Comparison of ENCODE assay signal across 22 cellular contexts in genomic region chr3:155441026-155441425, GRCh38.
DNase-seq lines count a peak whose midpoint lies in the region; ATAC-seq, FAIRE-seq and TF ChIP-seq lines count a peak whose summit lies in the region.
"Had no signal": no experiment of that assay in that cellular context is flagged by ENCODE, and none has a peak within 500 bp of the region (broad histone marks: within the 10 kb centered on the region; RNA-seq: fewer than 3 reads in every experiment).

No MANE protein-coding gene starts in this region.

- H3K36me3 Mint-ChIP-seq in progenitor cell of endocrine pancreas (ENCODE audit: insufficient read depth) = no peaks in the 10 kb centered on the region
- no peaks in the 10 kb centered on the region for H3K36me3 Mint-ChIP-seq in T-cell
- H3K36me3 Mint-ChIP-seq: CD4-positive, CD25-positive, alpha-beta regulatory T cell had no signal

- no peak overlapping the region for H3K23ac ChIP-seq in mesenchymal stem cell (ENCODE audit: low read length in 2 of 2)

- CTCF ChIA-PET in A549 (lab: Yijun Ruan, JAX) (interaction anchor here (0.6 to 1.7 kb wide), 4 partner anchors 107 to 921 kb away, joined by 3 to 5 read pairs (median 4); no protein-coding TSS in a partner anchor), T-cell (lab: Charles Lee) (interaction anchor here in 1 of 2 donors (0.7 kb wide), 1 partner anchor 1928 kb away, joined by 5 read pairs; no protein-coding TSS in a partner anchor)

- H3K27me3 ChIP-seq in mesenchymal stem cell (ENCODE audit: control insufficient read depth in 1 of 2, insufficient read depth in 1 of 2, low read length in 2 of 2) = no peaks in the 10 kb centered on the region
- H3K27me3 ChIP-seq: Peyer's patch, SJCRH30 had no signal

- no peak for ATAC-seq in A549
- no peak for ATAC-seq in T-cell (replicated peaks in 1 of 4)
- ATAC-seq in HG02852 (IDR thresholded peaks at IDR 0.05; ENCODE audit: unreplicated experiment) = no peak
- no peak for ATAC-seq in HG03135 (IDR thresholded peaks at IDR 0.05; ENCODE audit: unreplicated experiment)

- peak overlapping the region; percentile 70 for H2AK5ac ChIP-seq in mesenchymal stem cell (ENCODE audit: low read length, severe bottlenecking)

- POLR2A ChIA-PET in A549 (lab: Yijun Ruan, JAX) = no interaction called here
- POLR2A ChIA-PET in T-cell (lab: Charles Lee) = interaction anchor here in 1 of 2 donors (0.7 kb wide), 1 partner anchor 15 kb away, joined by 6 read pairs; no protein-coding TSS in a partner anchor

- no peak overlapping the region for H4K8ac ChIP-seq in mesenchymal stem cell (ENCODE audit: low read length)

- H2BK5ac ChIP-seq in mesenchymal stem cell (ENCODE audit: low read depth, low read length, poor library complexity, severe bottlenecking) = peak overlapping the region; percentile 98

- H3K4me2 ChIP-seq in A549 (peak overlapping the region; percentile 21; the same call in 1 of the 3 replicates), mesenchymal stem cell (ENCODE audit: low read length, poor library complexity, severe bottlenecking) (no peak overlapping the region)
- H3K4me2 ChIP-seq: KMS-11 had no signal

- no peak overlapping the region for H3K9ac ChIP-seq in mesenchymal stem cell (ENCODE audit: low read length)
- H3K9ac ChIP-seq: KMS-11 had no signal

- H2BK120ac ChIP-seq in mesenchymal stem cell (ENCODE audit: low read depth, low read length) = no peak overlapping the region

- H3K4me1 ChIP-seq in A549 = peaks cover 8% of the 10 kb centered on the region; the same call in 2 of the 3 replicates
- H3K4me1 ChIP-seq in mesenchymal stem cell (ENCODE audit: control insufficient read depth, insufficient read depth, low read depth, low read length) = no peaks in the 10 kb centered on the region
- H3K4me1 ChIP-seq: Peyer's patch, SJCRH30 had no signal

- no peak overlapping the region for H2AFZ ChIP-seq in mesenchymal stem cell (ENCODE audit: low read depth, low read length)

- no peak for TF ChIP-seq POLR2A in A549 (IDR thresholded peaks at IDR 0.05; ENCODE audit: low read length)

- H3K4me1 Mint-ChIP-seq in progenitor cell of endocrine pancreas (ENCODE audit: low read depth) (peaks cover 6% of the 10 kb centered on the region), T-cell (no peaks in the 10 kb centered on the region)
- H3K4me1 Mint-ChIP-seq: CD4-positive, CD25-positive, alpha-beta regulatory T cell had no signal

- no peaks in the 10 kb centered on the region for H3K36me3 ChIP-seq in mesenchymal stem cell (ENCODE audit: control insufficient read depth in 1 of 2, insufficient read depth in 2 of 2, low read depth in 1 of 2, low read length in 2 of 2)
- H3K36me3 ChIP-seq: Peyer's patch, SJCRH30 had no signal

- DNase-seq in A549 (ENCODE audit: low read depth in 1 of 2, low spot score in 1 of 2) (no peak), cerebellar cortex (ENCODE audit: low spot score) (peak; percentile 9), mesenchymal stem cell (no peak), progenitor cell of endocrine pancreas (ENCODE audit: low spot score, unreplicated experiment) (no peak), T-cell (no peak), NCI-H1105 (lab: John Stamatoyannopoulos, UW) (no peak)
- DNase-seq: CD4-positive, CD25-positive, alpha-beta regulatory T cell; EL; H7; IMR-90; NCI-H1092 treated with DMSO at 0.1 percent for 48 hours; NCI-H1694; NCI-H2081; NCI-H2171 treated with DMSO at 0.1 percent for 48 hours; NCI-H446; NCI-H526; Peyer's patch; SJCRH30 had no signal

- H3K9me3 ChIP-seq in A549 (no peaks in the 10 kb centered on the region), mesenchymal stem cell (ENCODE audit: control insufficient read depth, low read length) (no peaks in the 10 kb centered on the region)
- H3K9me3 ChIP-seq: Peyer's patch, SJCRH30 had no signal

- no peak for TF ChIP-seq EP300 in A549 (IDR thresholded peaks at IDR 0.05)

- no peak overlapping the region for H2BK15ac ChIP-seq in mesenchymal stem cell (ENCODE audit: low read depth, poor library complexity, severe bottlenecking)

- H3K27me3 Mint-ChIP-seq in progenitor cell of endocrine pancreas = no peaks in the 10 kb centered on the region
- peaks cover 0 to 2% of the 10 kb centered on the region in 2 donors for H3K27me3 Mint-ChIP-seq in T-cell
- H3K27me3 Mint-ChIP-seq: CD4-positive, CD25-positive, alpha-beta regulatory T cell had no signal

- H3K4me3 Mint-ChIP-seq in progenitor cell of endocrine pancreas (ENCODE audit: low read depth) = no peak overlapping the region
- H3K4me3 Mint-ChIP-seq in T-cell = no peak overlapping the region
- H3K4me3 Mint-ChIP-seq: CD4-positive, CD25-positive, alpha-beta regulatory T cell had no signal

- no peak overlapping the region for H3K4ac ChIP-seq in mesenchymal stem cell (ENCODE audit: low read depth in 1 of 2, low read length in 2 of 2)

- H3K27ac ChIP-seq in A549 (0 out of 6 replicates have a peak overlapping the region, but pooled peaks of 1 of the 2 experiments have one; percentile 24), mesenchymal stem cell (ENCODE audit: low read length, poor library complexity, severe bottlenecking) (peak overlapping the region; percentile 94)
- H3K27ac ChIP-seq: KMS-11, Peyer's patch, SJCRH30 had no signal

- no peaks in the 10 kb centered on the region for H3K79me1 ChIP-seq in mesenchymal stem cell (replicated peaks; ENCODE audit: low read length, poor library complexity, severe bottlenecking)

- no peak overlapping the region for H2BK12ac ChIP-seq in mesenchymal stem cell (ENCODE audit: low read length in 2 of 2)

- no peak for FAIRE-seq in A549 (lab: Jason Lieb, UNC)
- FAIRE-seq: A204.1 had no signal

- no peak overlapping the region for H3K14ac ChIP-seq in mesenchymal stem cell (ENCODE audit: low read length in 2 of 2)

- H3K27ac Mint-ChIP-seq in progenitor cell of endocrine pancreas (peak overlapping the region; percentile 24), T-cell (no peak overlapping the region)
- H3K27ac Mint-ChIP-seq: CD4-positive, CD25-positive, alpha-beta regulatory T cell had no signal

- H3K9me3 Mint-ChIP-seq in progenitor cell of endocrine pancreas (ENCODE audit: low read depth) (no peaks in the 10 kb centered on the region), T-cell (no peaks in the 10 kb centered on the region)

- no peak for TF ChIP-seq CTCF in A549 (IDR thresholded peaks at IDR 0.05)
- no peak for TF ChIP-seq CTCF in progenitor cell of endocrine pancreas (IDR thresholded peaks at IDR 0.05; ENCODE audit: unreplicated experiment)

- no peak for TF ChIP-seq RAD21 in A549 (conservative IDR thresholded peaks at IDR 0.05 in 1 of 2, IDR thresholded peaks at IDR 0.05 in 1 of 2)

- no peak overlapping the region for H3K4me3 ChIP-seq in A549
- H3K4me3 ChIP-seq in mesenchymal stem cell (ENCODE audit: insufficient read depth in 1 of 2, low read depth in 1 of 2, low read length in 2 of 2) = no peak overlapping the region
- H3K4me3 ChIP-seq: Peyer's patch, SJCRH30 had no signal

- H3K18ac ChIP-seq in mesenchymal stem cell (ENCODE audit: low read depth in 1 of 2, low read length in 2 of 2) = no peak overlapping the region

- H4K91ac ChIP-seq in mesenchymal stem cell (ENCODE audit: low read length) = no peak overlapping the region

- 53% methylated on average over 2 of the region's 2 CpGs for WGBS in A549 (ENCODE audit: missing lambda C conversion rate)
- 80% methylated on average over 2 of the region's 2 CpGs for WGBS in mesenchymal stem cell

TF ChIP-seq in A549, 52 proteins besides CTCF, POLR2A, EP300 and RAD21:
- TF ChIP-seq EHF (CRISPR knock-in tag; IDR thresholded peaks at IDR 0.05) (no peak), HEYL (CRISPR knock-in tag; IDR thresholded peaks at IDR 0.05) (no peak), ZC3H11A (IDR thresholded peaks at IDR 0.05) (no peak)
